15 cellular contexts compared by ENCODE assay signal in genomic region chr16:17606460-17606859, GRCh38.
DNase-seq lines count a peak whose midpoint lies in the region; ATAC-seq and TF ChIP-seq lines count a peak whose summit lies in the region.
"Had no signal": no experiment of that assay in that cellular context is flagged by ENCODE, and none has a peak within 500 bp of the region (broad histone marks: within the 10 kb centered on the region; RNA-seq: fewer than 3 reads in every experiment).

No MANE protein-coding gene starts in this region.

- POLR2A ChIA-PET in SK-N-SH (lab: Yijun Ruan, JAX): interaction anchor here (0.6 to 2.4 kb wide), 9 partner anchors 14 to 367 kb away, joined by 3 to 11 read pairs (median 9); no protein-coding TSS in a partner anchor
- POLR2A ChIA-PET in naive thymus-derived CD8-positive, alpha-beta T cell (lab: Charles Lee): no interaction called here

- peaks cover 5 to 26% of the 10 kb centered on the region in 2 experiments; a peak in 3 of 4 replicates for H3K4me1 ChIP-seq in SK-N-SH (ENCODE audit: control insufficient read depth in 1 of 2, insufficient read depth in 2 of 2, low read depth in 1 of 2, low read length in 1 of 2)
- H3K4me1 ChIP-seq: Caco-2 had no signal

- no peak for ATAC-seq in natural killer cell treated with Interleukin-12 subunit alpha and Interleukin-12 subunit beta and Interleukin-15 and Interleukin-18, amount 100 ng/mL, for 72 hours
- ATAC-seq in natural killer cell (no peak), GM18861 (IDR thresholded peaks at IDR 0.05; ENCODE audit: unreplicated experiment) (no peak)
- no peak for ATAC-seq in naive thymus-derived CD8-positive, alpha-beta T cell

- 0% methylated on average over 1 of the region's 1 CpG for WGBS in SK-N-SH (ENCODE audit: low lambda C conversion rate)

- H3K79me2 ChIP-seq in SK-N-SH (ENCODE audit: insufficient read depth): no peaks in the 10 kb centered on the region

- no peak overlapping the region for H2AFZ ChIP-seq in SK-N-SH (ENCODE audit: low read depth)

- TF ChIP-seq CTCF in natural killer cell (IDR thresholded peaks at IDR 0.05): no peak
- TF ChIP-seq CTCF in SK-N-SH (IDR thresholded peaks at IDR 0.05): no peak

- peaks cover 5% of the 10 kb centered on the region for H3K36me3 Mint-ChIP-seq in natural killer cell treated with Interleukin-12 subunit alpha and Interleukin-12 subunit beta and Interleukin-15 and Interleukin-18, amount 100 ng/mL, for 72 hours
- no peaks in the 10 kb centered on the region for H3K36me3 Mint-ChIP-seq in natural killer cell
- H3K36me3 Mint-ChIP-seq in naive thymus-derived CD8-positive, alpha-beta T cell: peaks cover 0 to 4% (median 3%) of the 10 kb centered on the region in 3 donors

- peak overlapping the region in 1 of 2 experiments; percentile 99; a peak in 2 of 4 replicates for H3K27ac ChIP-seq in SK-N-SH (ENCODE audit: low read depth in 2 of 2, low read length in 1 of 2)
- H3K27ac ChIP-seq: C4-2B had no signal

- H4K20me1 ChIP-seq in SK-N-SH (ENCODE audit: insufficient read depth): no peaks in the 10 kb centered on the region

- no peak overlapping the region for H3K4me2 ChIP-seq in SK-N-SH

- intact Hi-C loops in natural killer cell (cut with micrococcal nuclease): no loop called here

- H3K9me3 Mint-ChIP-seq in natural killer cell treated with Interleukin-12 subunit alpha and Interleukin-12 subunit beta and Interleukin-15 and Interleukin-18, amount 100 ng/mL, for 72 hours: no peaks in the 10 kb centered on the region
- no peaks in the 10 kb centered on the region for H3K9me3 Mint-ChIP-seq in natural killer cell
- H3K9me3 Mint-ChIP-seq in naive thymus-derived CD8-positive, alpha-beta T cell: no peaks in the 10 kb centered on the region

- no peaks in the 10 kb centered on the region for H3K9me2 ChIP-seq in SK-N-SH

- peak overlapping the region; percentile 68 for H3K4me3 Mint-ChIP-seq in natural killer cell treated with Interleukin-12 subunit alpha and Interleukin-12 subunit beta and Interleukin-15 and Interleukin-18, amount 100 ng/mL, for 72 hours
- H3K4me3 Mint-ChIP-seq in natural killer cell: no peak overlapping the region
- H3K4me3 Mint-ChIP-seq in naive thymus-derived CD8-positive, alpha-beta T cell: peak overlapping the region in 7 of 10 donors; percentile 11 to 56 (median 50)

- peak overlapping the region; percentile 39 to 68 for H3K27ac Mint-ChIP-seq in natural killer cell treated with Interleukin-12 subunit alpha and Interleukin-12 subunit beta and Interleukin-15 and Interleukin-18, amount 100 ng/mL, for 72 hours
- no peak overlapping the region for H3K27ac Mint-ChIP-seq in natural killer cell
- H3K27ac Mint-ChIP-seq in naive thymus-derived CD8-positive, alpha-beta T cell: peak overlapping the region in 6 of 10 donors; percentile 17 to 85 (median 72)

- peaks cover 28 to 39% of the 10 kb centered on the region in 2 donors for H3K4me1 Mint-ChIP-seq in natural killer cell treated with Interleukin-12 subunit alpha and Interleukin-12 subunit beta and Interleukin-15 and Interleukin-18, amount 100 ng/mL, for 72 hours (ENCODE audit: low read depth in 2 of 2)
- peaks cover 13 to 18% of the 10 kb centered on the region in 2 donors for H3K4me1 Mint-ChIP-seq in natural killer cell
- H3K4me1 Mint-ChIP-seq in naive thymus-derived CD8-positive, alpha-beta T cell: peaks cover 14 to 26% (median 21%) of the 10 kb centered on the region in 4 donors

- no peak for DNase-seq in natural killer cell treated with Interleukin-12 subunit alpha and Interleukin-12 subunit beta and Interleukin-15 and Interleukin-18, amount 100 ng/mL, for 72 hours (ENCODE audit: low spot score)
- DNase-seq in natural killer cell (no peak), SK-N-SH (peak; percentile 33), GM19238 (ENCODE audit: insufficient read length, low spot score) (no peak), NCI-H2081 treated with DMSO at 0.1 percent for 48 hours (lab: John Stamatoyannopoulos, UW) (no peak)
- DNase-seq in naive thymus-derived CD8-positive, alpha-beta T cell: no peak
- DNase-seq: Caco-2, DMS153, KG1, MM.1S, NCI-H1092 treated with DMSO at 0.1 percent for 48 hours, NCI-H446, NCI-H774 had no signal

- TF ChIP-seq EP300 in SK-N-SH (IDR thresholded peaks at IDR 0.05; ENCODE audit: borderline replicate concordance in 1 of 2, low read depth in 1 of 2, low read length in 1 of 2): peak; percentile 15 to 90; a peak in 3 of 4 replicates

- peak; percentile 39; the same call in 1 of the 2 replicates for TF ChIP-seq RAD21 in SK-N-SH (IDR thresholded peaks at IDR 0.05; ENCODE audit: low read length)

- H3K9ac ChIP-seq in SK-N-SH: no peak overlapping the region

- H3K27me3 ChIP-seq in SK-N-SH (ENCODE audit: insufficient read depth): no peaks in the 10 kb centered on the region

- CTCF ChIA-PET in SK-N-SH (lab: Yijun Ruan, JAX): interaction anchor here (1.0 to 2.6 kb wide), 12 partner anchors 26 to 365 kb away, joined by 3 to 9 read pairs (median 6); no protein-coding TSS in a partner anchor

- no peaks in the 10 kb centered on the region for H3F3A ChIP-seq in SK-N-SH (replicated peaks; ENCODE audit: insufficient read depth)

- peaks cover 9 to 18% of the 10 kb centered on the region in 2 donors for H3K27me3 Mint-ChIP-seq in natural killer cell treated with Interleukin-12 subunit alpha and Interleukin-12 subunit beta and Interleukin-15 and Interleukin-18, amount 100 ng/mL, for 72 hours
- peaks cover 0 to 21% of the 10 kb centered on the region in 2 donors for H3K27me3 Mint-ChIP-seq in natural killer cell (ENCODE audit: low read depth in 2 of 2)
- peaks cover 5 to 16% (median 6%) of the 10 kb centered on the region in 5 donors for H3K27me3 Mint-ChIP-seq in naive thymus-derived CD8-positive, alpha-beta T cell

- no peaks in the 10 kb centered on the region for H3K36me3 ChIP-seq in SK-N-SH (replicated peaks in 1 of 2; ENCODE audit: control insufficient read depth in 1 of 2, insufficient read depth in 2 of 2, low read length in 1 of 2)

- H3K9me3 ChIP-seq in SK-N-SH: no peaks in the 10 kb centered on the region
- H3K9me3 ChIP-seq: Caco-2 had no signal

- H3K4me3 ChIP-seq in SK-N-SH (ENCODE audit: low read depth in 2 of 2, low read length in 1 of 2): no peak overlapping the region

TF ChIP-seq in SK-N-SH, 30 proteins besides CTCF, POLR2A, EP300 and RAD21 (continues in another document):
- TF ChIP-seq CHD2 (IDR thresholded peaks at IDR 0.05; ENCODE audit: low read length, partially characterized antibody) (peak; percentile 42), RCOR1 (IDR thresholded peaks at IDR 0.05; ENCODE audit: low read length) (peak; percentile 68), TEAD4 (IDR thresholded peaks at IDR 0.05; ENCODE audit: borderline replicate concordance, insufficient read depth) (0 out of 2 replicates have a peak, but pooled peaks have one; percentile 6), NFIC (IDR thresholded peaks at IDR 0.05; ENCODE audit: borderline replicate concordance) (peak; percentile 33; the same call in 1 of the 2 replicates), FOXM1 (IDR thresholded peaks at IDR 0.05; ENCODE audit: low read depth) (no peak), IRF3 (IDR thresholded peaks at IDR 0.05; ENCODE audit: low read depth, low read length) (no peak), GABPA (IDR thresholded peaks at IDR 0.05; ENCODE audit: low read depth) (no peak), FOXJ3 (CRISPR knock-in tag; IDR thresholded peaks at IDR 0.05) (no peak), MXI1 (IDR thresholded peaks at IDR 0.05; ENCODE audit: low read depth, low read length) (peak; percentile 35; the same call in 1 of the 2 replicates), TCF12 (IDR thresholded peaks at IDR 0.05) (peak; percentile 58)
- TF ChIP-seq, protein P1, sequence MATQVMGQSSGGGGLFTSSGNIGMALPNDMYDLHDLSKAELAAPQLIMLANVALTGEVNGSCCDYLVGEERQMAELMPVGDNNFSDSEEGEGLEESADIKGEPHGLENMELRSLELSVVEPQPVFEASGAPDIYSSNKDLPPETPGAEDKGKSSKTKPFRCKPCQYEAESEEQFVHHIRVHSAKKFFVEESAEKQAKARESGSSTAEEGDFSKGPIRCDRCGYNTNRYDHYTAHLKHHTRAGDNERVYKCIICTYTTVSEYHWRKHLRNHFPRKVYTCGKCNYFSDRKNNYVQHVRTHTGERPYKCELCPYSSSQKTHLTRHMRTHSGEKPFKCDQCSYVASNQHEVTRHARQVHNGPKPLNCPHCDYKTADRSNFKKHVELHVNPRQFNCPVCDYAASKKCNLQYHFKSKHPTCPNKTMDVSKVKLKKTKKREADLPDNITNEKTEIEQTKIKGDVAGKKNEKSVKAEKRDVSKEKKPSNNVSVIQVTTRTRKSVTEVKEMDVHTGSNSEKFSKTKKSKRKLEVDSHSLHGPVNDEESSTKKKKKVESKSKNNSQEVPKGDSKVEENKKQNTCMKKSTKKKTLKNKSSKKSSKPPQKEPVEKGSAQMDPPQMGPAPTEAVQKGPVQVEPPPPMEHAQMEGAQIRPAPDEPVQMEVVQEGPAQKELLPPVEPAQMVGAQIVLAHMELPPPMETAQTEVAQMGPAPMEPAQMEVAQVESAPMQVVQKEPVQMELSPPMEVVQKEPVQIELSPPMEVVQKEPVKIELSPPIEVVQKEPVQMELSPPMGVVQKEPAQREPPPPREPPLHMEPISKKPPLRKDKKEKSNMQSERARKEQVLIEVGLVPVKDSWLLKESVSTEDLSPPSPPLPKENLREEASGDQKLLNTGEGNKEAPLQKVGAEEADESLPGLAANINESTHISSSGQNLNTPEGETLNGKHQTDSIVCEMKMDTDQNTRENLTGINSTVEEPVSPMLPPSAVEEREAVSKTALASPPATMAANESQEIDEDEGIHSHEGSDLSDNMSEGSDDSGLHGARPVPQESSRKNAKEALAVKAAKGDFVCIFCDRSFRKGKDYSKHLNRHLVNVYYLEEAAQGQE (IDR thresholded peaks at IDR 0.05; ENCODE audit: low read depth, low read length): no peak
- TF ChIP-seq, protein P2, sequence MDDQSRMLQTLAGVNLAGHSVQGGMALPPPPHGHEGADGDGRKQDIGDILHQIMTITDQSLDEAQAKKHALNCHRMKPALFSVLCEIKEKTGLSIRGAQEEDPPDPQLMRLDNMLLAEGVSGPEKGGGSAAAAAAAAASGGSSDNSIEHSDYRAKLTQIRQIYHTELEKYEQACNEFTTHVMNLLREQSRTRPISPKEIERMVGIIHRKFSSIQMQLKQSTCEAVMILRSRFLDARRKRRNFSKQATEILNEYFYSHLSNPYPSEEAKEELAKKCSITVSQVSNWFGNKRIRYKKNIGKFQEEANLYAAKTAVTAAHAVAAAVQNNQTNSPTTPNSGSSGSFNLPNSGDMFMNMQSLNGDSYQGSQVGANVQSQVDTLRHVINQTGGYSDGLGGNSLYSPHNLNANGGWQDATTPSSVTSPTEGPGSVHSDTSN (IDR thresholded peaks at IDR 0.05): peak; percentile 26; the same call in 1 of the 2 replicates

Comparison
In these comparisons a context has a peak if more than half of its experiments do, and no peak if none do; other contexts are left out.
1. H3K27ac Mint-ChIP-seq: peak in natural killer cell treated with Interleukin-12 subunit alpha and Interleukin-12 subunit beta and Interleukin-15 and Interleukin-18, amount 100 ng/mL, for 72 hours (2 of 2) and naive thymus-derived CD8-positive, alpha-beta T cell (6 of 10); none in natural killer cell (0 of 2).